ENCODE assay signal across 1 cellular context in genomic region chr14:24903337-24903736, GRCh38.
A peak's percentile ranks its signal among the peaks of the same experiment; 100 is the strongest.
TF ChIP-seq lines count a peak whose summit lies in the region.

No MANE protein-coding gene starts in this region.

TF ChIP-seq in endothelial cell of umbilical vein, 7 proteins besides CTCF, POLR2A, EP300 and RAD21:
- TF ChIP-seq JUN (IDR thresholded peaks at IDR 0.05; ENCODE audit: borderline replicate concordance, insufficient read depth, insufficient read length, low read depth) (peak; percentile 20), MYC (IDR thresholded peaks at IDR 0.05; ENCODE audit: low read depth, low read length) (no peak)
